Comparison of ENCODE assay signal across 18 cellular contexts in the genomic region with DNA sequence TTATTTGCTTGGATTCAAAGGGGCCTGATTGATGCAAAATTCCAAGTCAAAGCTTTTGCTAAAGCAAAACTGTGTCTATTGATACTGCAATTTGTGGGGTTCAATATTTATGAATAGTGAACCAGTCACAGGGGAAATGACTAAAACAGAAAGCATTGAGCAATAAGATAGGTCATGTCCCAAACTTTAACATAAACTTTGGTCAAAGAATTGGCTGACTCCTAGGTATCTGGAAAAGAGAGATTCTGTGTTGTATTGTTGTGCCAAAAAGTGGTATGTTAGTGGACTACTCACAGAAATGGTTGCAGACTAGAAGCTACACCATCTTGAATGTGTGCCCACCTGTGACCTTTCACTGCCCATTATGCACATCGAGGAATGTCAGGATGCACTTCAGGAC.
"Had no signal": no experiment of that assay in that cellular context is flagged by ENCODE, and none has a peak within 500 bp of the region (broad histone marks: within the 10 kb centered on the region; RNA-seq: fewer than 3 reads in every experiment).

No MANE protein-coding gene starts in this region.

- H3K27me3 ChIP-seq: adrenal gland, right atrium auricular region, tibial nerve had no signal

- FAIRE-seq: astrocyte, urothelium cell line had no signal

- H3K9me3 ChIP-seq: adrenal gland, prostate gland, right atrium auricular region had no signal

- H3K4me1 ChIP-seq: adrenal gland, prostate gland, right atrium auricular region, tibial nerve had no signal

- DNase-seq: activated CD4-positive, alpha-beta T cell treated with anti-CD3 and anti-CD28 coated beads for 1 hour; activated CD4-positive, alpha-beta T cell treated with anti-CD3 and anti-CD28 coated beads, Interleukin-2, amount 50 U/mL, for 4 hours; activated gamma-delta T cell treated with Interleukin-2 at 50 U/mL for 16 hours; activated T-cell treated with anti-CD3 and anti-CD28 coated beads for 4 hours; adrenal gland; dermis blood vessel endothelial cell; effector memory CD8-positive, alpha-beta T cell; left cardiac atrium; naive thymus-derived CD8-positive, alpha-beta T cell; T-helper 2 cell; WERI-Rb-1 had no signal

- ATAC-seq: activated naive CD4-positive, alpha-beta T cell treated with anti-CD3 and anti-CD28 coated beads, Interleukin-2, amount 50 U/mL, for 72 hours; effector memory CD8-positive, alpha-beta T cell; left cardiac atrium; naive thymus-derived CD8-positive, alpha-beta T cell had no signal

- H3K27ac ChIP-seq: adrenal gland, epithelial cell of prostate, prostate gland, right atrium auricular region, tibial nerve, WERI-Rb-1 had no signal

- H3K36me3 ChIP-seq: adrenal gland, prostate gland, right atrium auricular region, tibial nerve, WERI-Rb-1 had no signal

- H3K4me3 ChIP-seq: adrenal gland, prostate gland, right atrium auricular region, tibial nerve had no signal
